ENCODE assay signal across 17 cellular contexts in the genomic region with DNA sequence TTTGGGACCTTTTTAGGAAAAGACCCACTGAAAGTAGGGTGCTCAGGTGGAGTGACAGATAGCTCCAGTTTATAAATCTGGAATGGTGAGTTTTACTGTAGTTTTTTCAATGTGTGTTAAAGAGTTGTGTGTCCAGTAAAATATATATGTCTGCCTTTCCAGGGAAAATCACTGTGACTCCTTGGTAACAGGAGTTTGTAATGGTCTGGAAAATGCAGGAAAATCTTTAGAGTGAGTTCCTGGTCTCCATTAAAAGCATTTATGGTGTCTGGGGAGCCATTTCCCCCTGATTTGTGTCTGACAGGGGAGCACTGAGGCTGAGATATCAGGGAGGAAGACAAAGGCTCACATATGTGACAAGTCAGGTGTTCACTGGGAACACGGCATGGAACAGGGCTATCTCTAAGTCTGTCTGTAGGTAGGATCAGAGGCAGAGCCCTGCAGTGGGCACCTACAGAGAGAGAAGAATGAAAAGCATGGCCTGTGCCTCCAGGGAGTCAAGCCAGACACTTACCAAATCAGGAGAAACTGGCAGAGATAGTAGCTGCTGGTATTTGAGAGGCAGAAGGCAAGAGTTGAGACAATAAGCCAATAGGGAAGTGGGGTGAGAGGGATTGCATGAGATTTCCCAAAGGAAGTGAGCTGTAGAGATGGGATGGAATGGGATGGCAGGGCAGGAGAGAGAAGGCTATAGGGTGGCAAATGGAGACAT.
"Had no signal": no experiment of that assay in that cellular context is flagged by ENCODE, and none has a peak within 500 bp of the region (broad histone marks: within the 10 kb centered on the region; RNA-seq: fewer than 3 reads in every experiment).

No MANE protein-coding gene starts in this region.

- H3K36me3 ChIP-seq: ascending aorta, breast epithelium, stomach, upper lobe of left lung had no signal

- H3K27ac Mint-ChIP-seq: activated naive CD4-positive, alpha-beta T cell treated with anti-CD3 and anti-CD28 coated beads, Interleukin-2, amount 10 ng/mL, durations not matched to agents 7 days and 5 days; activated T-helper 2 cell treated with anti-CD3 and anti-CD28 coated beads, Interferon-gamma antibody, Interleukin-2, Interleukin-4, amounts not matched to agents 10 μg/mL and 5 μg/mL and 100 μg/mL, durations not matched to agents 14 hours and 24 hours and 36 hours; natural killer cell treated with Interleukin-12 subunit alpha and Interleukin-12 subunit beta and Interleukin-15 and Interleukin-18, amount 100 ng/mL, for 72 hours; progenitor cell of endocrine pancreas; T-cell had no signal

- ATAC-seq: natural killer cell treated with Interleukin-12 subunit alpha and Interleukin-12 subunit beta and Interleukin-15 and Interleukin-18, amount 100 ng/mL, for 72 hours; sciatic nerve; T-cell had no signal

- H3K27ac ChIP-seq: ascending aorta, breast epithelium, stomach, testis, upper lobe of left lung had no signal

- DNase-seq: activated CD4-positive, CD25-positive, alpha-beta regulatory T cell treated with anti-CD3 and anti-CD28 coated beads, Interleukin-2, amount 50 U/mL, for 72 hours; activated naive CD4-positive, alpha-beta T cell treated with anti-CD3 and anti-CD28 coated beads, Interleukin-2, amount 10 ng/mL, durations not matched to agents 7 days and 5 days; activated T-cell treated with anti-CD3 and anti-CD28 coated beads, Interleukin-2, amount 50 U/mL, for 1 hour; hypothalamus; occipital lobe; stimulated activated CD4-positive, alpha-beta T cell treated with anti-CD3 and anti-CD28 coated beads, Interleukin-1b, Interleukin-23, amount 100 ng/mL, for 48 hours; stomach; T-cell; T-helper 9 cell; testis; upper lobe of left lung had no signal

- H3K4me3 Mint-ChIP-seq: activated naive CD4-positive, alpha-beta T cell treated with anti-CD3 and anti-CD28 coated beads, Interleukin-2, amount 10 ng/mL, durations not matched to agents 7 days and 5 days; natural killer cell treated with Interleukin-12 subunit alpha and Interleukin-12 subunit beta and Interleukin-15 and Interleukin-18, amount 100 ng/mL, for 72 hours; T-cell had no signal

- H3K4me3 ChIP-seq: ascending aorta, breast epithelium, stomach, testis, upper lobe of left lung had no signal

- H3K9me3 Mint-ChIP-seq: activated T-helper 2 cell treated with anti-CD3 and anti-CD28 coated beads, Interferon-gamma antibody, Interleukin-2, Interleukin-4, amounts not matched to agents 10 μg/mL and 5 μg/mL and 100 μg/mL, durations not matched to agents 14 hours and 24 hours and 36 hours; natural killer cell treated with Interleukin-12 subunit alpha and Interleukin-12 subunit beta and Interleukin-15 and Interleukin-18, amount 100 ng/mL, for 72 hours; T-cell had no signal

- H3K36me3 Mint-ChIP-seq: activated naive CD4-positive, alpha-beta T cell treated with anti-CD3 and anti-CD28 coated beads, Interleukin-2, amount 10 ng/mL, durations not matched to agents 7 days and 5 days; natural killer cell treated with Interleukin-12 subunit alpha and Interleukin-12 subunit beta and Interleukin-15 and Interleukin-18, amount 100 ng/mL, for 72 hours; T-cell had no signal

- H3K9me3 ChIP-seq: ascending aorta, breast epithelium, stomach, testis, upper lobe of left lung had no signal

- H3K27me3 Mint-ChIP-seq: natural killer cell treated with Interleukin-12 subunit alpha and Interleukin-12 subunit beta and Interleukin-15 and Interleukin-18, amount 100 ng/mL, for 72 hours; progenitor cell of endocrine pancreas had no signal

- H3K4me1 Mint-ChIP-seq: activated naive CD4-positive, alpha-beta T cell treated with anti-CD3 and anti-CD28 coated beads, Interleukin-2, amount 10 ng/mL, durations not matched to agents 7 days and 5 days; T-cell had no signal

- H3K27me3 ChIP-seq: ascending aorta, breast epithelium, stomach, testis, upper lobe of left lung had no signal
